ENCODE assay signal across 1 cellular context in the genomic region with DNA sequence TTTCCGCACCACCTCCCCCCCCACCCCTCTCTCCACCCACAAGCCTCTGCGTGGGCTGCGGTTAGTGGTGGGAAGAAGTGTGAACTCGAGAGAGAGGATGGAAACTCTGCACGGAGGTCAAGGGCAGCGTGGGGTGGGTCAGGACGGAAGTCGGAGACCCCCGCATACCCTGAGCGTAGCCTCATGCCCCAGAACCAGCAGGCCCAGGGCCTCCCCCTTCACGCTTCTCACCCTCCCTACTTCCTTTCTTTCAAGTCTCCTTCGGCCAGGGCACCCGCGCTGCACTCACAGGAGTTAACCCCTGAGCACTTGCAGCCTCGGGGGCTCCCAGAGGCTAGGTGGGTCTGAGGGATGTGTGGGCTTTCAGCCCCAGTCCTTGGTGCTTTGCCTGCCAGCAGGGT.
TF ChIP-seq lines count a peak whose summit lies in the region.

No MANE protein-coding gene starts in this region.

TF ChIP-seq in GM12878, 131 proteins besides CTCF, POLR2A, EP300 and RAD21:
- TF ChIP-seq SPI1 (IDR thresholded peaks at IDR 0.05; ENCODE audit: borderline replicate concordance, insufficient read depth, low read depth, low read length), result peak; percentile 43; the same call in 1 of the 2 replicates
- TF ChIP-seq ESRRA (IDR thresholded peaks at IDR 0.05; ENCODE audit: low read length), result peak; percentile 27; the same call in 1 of the 2 replicates
- TF ChIP-seq BACH1 (IDR thresholded peaks at IDR 0.05; ENCODE audit: borderline replicate concordance), result peak; percentile 52; the same call in 1 of the 2 replicates
- TF ChIP-seq CHD4 (IDR thresholded peaks at IDR 0.05), result no peak
- peak; percentile 60; the same call in 1 of the 2 replicates for TF ChIP-seq PAX5 (IDR thresholded peaks at IDR 0.05; ENCODE audit: borderline replicate concordance, low read depth, low read length)
- TF ChIP-seq SMAD5 (IDR thresholded peaks at IDR 0.05; ENCODE audit: low read depth), result no peak
- TF ChIP-seq RELA (IDR thresholded peaks at IDR 0.05; ENCODE audit: borderline replicate concordance, partially characterized antibody), result no peak
- TF ChIP-seq, protein P1, sequence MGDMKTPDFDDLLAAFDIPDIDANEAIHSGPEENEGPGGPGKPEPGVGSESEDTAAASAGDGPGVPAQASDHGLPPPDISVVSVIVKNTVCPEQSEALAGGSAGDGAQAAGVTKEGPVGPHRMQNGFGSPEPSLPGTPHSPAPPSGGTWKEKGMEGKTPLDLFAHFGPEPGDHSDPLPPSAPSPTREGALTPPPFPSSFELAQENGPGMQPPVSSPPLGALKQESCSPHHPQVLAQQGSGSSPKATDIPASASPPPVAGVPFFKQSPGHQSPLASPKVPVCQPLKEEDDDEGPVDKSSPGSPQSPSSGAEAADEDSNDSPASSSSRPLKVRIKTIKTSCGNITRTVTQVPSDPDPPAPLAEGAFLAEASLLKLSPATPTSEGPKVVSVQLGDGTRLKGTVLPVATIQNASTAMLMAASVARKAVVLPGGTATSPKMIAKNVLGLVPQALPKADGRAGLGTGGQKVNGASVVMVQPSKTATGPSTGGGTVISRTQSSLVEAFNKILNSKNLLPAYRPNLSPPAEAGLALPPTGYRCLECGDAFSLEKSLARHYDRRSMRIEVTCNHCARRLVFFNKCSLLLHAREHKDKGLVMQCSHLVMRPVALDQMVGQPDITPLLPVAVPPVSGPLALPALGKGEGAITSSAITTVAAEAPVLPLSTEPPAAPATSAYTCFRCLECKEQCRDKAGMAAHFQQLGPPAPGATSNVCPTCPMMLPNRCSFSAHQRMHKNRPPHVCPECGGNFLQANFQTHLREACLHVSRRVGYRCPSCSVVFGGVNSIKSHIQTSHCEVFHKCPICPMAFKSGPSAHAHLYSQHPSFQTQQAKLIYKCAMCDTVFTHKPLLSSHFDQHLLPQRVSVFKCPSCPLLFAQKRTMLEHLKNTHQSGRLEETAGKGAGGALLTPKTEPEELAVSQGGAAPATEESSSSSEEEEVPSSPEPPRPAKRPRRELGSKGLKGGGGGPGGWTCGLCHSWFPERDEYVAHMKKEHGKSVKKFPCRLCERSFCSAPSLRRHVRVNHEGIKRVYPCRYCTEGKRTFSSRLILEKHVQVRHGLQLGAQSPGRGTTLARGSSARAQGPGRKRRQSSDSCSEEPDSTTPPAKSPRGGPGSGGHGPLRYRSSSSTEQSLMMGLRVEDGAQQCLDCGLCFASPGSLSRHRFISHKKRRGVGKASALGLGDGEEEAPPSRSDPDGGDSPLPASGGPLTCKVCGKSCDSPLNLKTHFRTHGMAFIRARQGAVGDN (IDR thresholded peaks at IDR 0.05), result 0 out of 2 replicates have a peak, but pooled peaks have one; percentile 28
- TF ChIP-seq, protein P2, sequence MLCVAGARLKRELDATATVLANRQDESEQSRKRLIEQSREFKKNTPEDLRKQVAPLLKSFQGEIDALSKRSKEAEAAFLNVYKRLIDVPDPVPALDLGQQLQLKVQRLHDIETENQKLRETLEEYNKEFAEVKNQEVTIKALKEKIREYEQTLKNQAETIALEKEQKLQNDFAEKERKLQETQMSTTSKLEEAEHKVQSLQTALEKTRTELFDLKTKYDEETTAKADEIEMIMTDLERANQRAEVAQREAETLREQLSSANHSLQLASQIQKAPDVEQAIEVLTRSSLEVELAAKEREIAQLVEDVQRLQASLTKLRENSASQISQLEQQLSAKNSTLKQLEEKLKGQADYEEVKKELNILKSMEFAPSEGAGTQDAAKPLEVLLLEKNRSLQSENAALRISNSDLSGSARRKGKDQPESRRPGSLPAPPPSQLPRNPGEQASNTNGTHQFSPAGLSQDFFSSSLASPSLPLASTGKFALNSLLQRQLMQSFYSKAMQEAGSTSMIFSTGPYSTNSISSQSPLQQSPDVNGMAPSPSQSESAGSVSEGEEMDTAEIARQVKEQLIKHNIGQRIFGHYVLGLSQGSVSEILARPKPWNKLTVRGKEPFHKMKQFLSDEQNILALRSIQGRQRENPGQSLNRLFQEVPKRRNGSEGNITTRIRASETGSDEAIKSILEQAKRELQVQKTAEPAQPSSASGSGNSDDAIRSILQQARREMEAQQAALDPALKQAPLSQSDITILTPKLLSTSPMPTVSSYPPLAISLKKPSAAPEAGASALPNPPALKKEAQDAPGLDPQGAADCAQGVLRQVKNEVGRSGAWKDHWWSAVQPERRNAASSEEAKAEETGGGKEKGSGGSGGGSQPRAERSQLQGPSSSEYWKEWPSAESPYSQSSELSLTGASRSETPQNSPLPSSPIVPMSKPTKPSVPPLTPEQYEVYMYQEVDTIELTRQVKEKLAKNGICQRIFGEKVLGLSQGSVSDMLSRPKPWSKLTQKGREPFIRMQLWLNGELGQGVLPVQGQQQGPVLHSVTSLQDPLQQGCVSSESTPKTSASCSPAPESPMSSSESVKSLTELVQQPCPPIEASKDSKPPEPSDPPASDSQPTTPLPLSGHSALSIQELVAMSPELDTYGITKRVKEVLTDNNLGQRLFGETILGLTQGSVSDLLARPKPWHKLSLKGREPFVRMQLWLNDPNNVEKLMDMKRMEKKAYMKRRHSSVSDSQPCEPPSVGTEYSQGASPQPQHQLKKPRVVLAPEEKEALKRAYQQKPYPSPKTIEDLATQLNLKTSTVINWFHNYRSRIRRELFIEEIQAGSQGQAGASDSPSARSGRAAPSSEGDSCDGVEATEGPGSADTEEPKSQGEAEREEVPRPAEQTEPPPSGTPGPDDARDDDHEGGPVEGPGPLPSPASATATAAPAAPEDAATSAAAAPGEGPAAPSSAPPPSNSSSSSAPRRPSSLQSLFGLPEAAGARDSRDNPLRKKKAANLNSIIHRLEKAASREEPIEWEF (IDR thresholded peaks at IDR 0.05; ENCODE audit: insufficient replicate concordance, low read depth, low read length), result no peak
- TF ChIP-seq IKZF1 (conservative IDR thresholded peaks at IDR 0.05), result peak; percentile 77
- TF ChIP-seq IKZF2 (IDR thresholded peaks at IDR 0.05), result peak; percentile 52 to 68; a peak in 3 of 4 replicates
- peak in 1 of 2 experiments; percentile 65; a peak in 1 of 4 replicates for TF ChIP-seq BHLHE40 (IDR thresholded peaks at IDR 0.05; ENCODE audit: borderline replicate concordance in 1 of 2, low read depth in 2 of 2, low read length in 1 of 2)
- no peak for TF ChIP-seq IRF4 (IDR thresholded peaks at IDR 0.05; ENCODE audit: low read depth, low read length)
- peak; percentile 77 for TF ChIP-seq GATAD2B (conservative IDR thresholded peaks at IDR 0.05; ENCODE audit: low read depth)
- TF ChIP-seq MTA2 (IDR thresholded peaks at IDR 0.05; ENCODE audit: low read depth), result peak; percentile 75; the same call in 1 of the 2 replicates
- TF ChIP-seq RB1 (IDR thresholded peaks at IDR 0.05; ENCODE audit: borderline replicate concordance), result 0 out of 2 replicates have a peak, but pooled peaks have one; percentile 35
- TF ChIP-seq, protein P3, sequence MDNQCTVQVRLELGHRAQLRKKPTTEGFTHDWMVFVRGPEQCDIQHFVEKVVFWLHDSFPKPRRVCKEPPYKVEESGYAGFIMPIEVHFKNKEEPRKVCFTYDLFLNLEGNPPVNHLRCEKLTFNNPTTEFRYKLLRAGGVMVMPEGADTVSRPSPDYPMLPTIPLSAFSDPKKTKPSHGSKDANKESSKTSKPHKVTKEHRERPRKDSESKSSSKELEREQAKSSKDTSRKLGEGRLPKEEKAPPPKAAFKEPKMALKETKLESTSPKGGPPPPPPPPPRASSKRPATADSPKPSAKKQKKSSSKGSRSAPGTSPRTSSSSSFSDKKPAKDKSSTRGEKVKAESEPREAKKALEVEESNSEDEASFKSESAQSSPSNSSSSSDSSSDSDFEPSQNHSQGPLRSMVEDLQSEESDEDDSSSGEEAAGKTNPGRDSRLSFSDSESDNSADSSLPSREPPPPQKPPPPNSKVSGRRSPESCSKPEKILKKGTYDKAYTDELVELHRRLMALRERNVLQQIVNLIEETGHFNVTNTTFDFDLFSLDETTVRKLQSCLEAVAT (IDR thresholded peaks at IDR 0.05), result peak; percentile 36; the same call in 1 of the 2 replicates
- no peak for TF ChIP-seq POLR2AphosphoS5 (IDR thresholded peaks at IDR 0.05; ENCODE audit: low read length)
- no peak for TF ChIP-seq SP1 (IDR thresholded peaks at IDR 0.05; ENCODE audit: low read depth, low read length)
- no peak for TF ChIP-seq SUZ12 (IDR thresholded peaks at IDR 0.05; ENCODE audit: unreplicated experiment)
- TF ChIP-seq HDGF (IDR thresholded peaks at IDR 0.05), result 0 out of 2 replicates have a peak, but pooled peaks have one; percentile 33
- TF ChIP-seq EGR1 (IDR thresholded peaks at IDR 0.05; ENCODE audit: borderline replicate concordance in 1 of 2, low read depth in 2 of 2, low read length in 2 of 2), result peak in 1 of 2 experiments; percentile 86; a peak in 2 of 3 replicates
- TF ChIP-seq NBN (IDR thresholded peaks at IDR 0.05), result peak; percentile 64
- no peak for TF ChIP-seq ZNF24 (IDR thresholded peaks at IDR 0.05)
- TF ChIP-seq, protein P4, sequence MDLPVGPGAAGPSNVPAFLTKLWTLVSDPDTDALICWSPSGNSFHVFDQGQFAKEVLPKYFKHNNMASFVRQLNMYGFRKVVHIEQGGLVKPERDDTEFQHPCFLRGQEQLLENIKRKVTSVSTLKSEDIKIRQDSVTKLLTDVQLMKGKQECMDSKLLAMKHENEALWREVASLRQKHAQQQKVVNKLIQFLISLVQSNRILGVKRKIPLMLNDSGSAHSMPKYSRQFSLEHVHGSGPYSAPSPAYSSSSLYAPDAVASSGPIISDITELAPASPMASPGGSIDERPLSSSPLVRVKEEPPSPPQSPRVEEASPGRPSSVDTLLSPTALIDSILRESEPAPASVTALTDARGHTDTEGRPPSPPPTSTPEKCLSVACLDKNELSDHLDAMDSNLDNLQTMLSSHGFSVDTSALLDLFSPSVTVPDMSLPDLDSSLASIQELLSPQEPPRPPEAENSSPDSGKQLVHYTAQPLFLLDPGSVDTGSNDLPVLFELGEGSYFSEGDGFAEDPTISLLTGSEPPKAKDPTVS (IDR thresholded peaks at IDR 0.05; ENCODE audit: low read depth, low read length), result no peak
- TF ChIP-seq, protein P5, sequence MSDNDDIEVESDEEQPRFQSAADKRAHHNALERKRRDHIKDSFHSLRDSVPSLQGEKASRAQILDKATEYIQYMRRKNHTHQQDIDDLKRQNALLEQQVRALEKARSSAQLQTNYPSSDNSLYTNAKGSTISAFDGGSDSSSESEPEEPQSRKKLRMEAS (IDR thresholded peaks at IDR 0.05; ENCODE audit: low read depth, low read length), result no peak
- no peak for TF ChIP-seq KAT2A (conservative IDR thresholded peaks at IDR 0.05; ENCODE audit: control insufficient read depth, low read depth, low read length)
- no peak for TF ChIP-seq CBX3 (IDR thresholded peaks at IDR 0.05; ENCODE audit: borderline replicate concordance, low read depth)
- peak; percentile 62 for TF ChIP-seq MEF2B (IDR thresholded peaks at IDR 0.05; ENCODE audit: partially characterized antibody, poor library complexity, severe bottlenecking)
- no peak for TF ChIP-seq CEBPB (IDR thresholded peaks at IDR 0.05; ENCODE audit: borderline replicate concordance in 1 of 2, low read depth in 2 of 2, low read length in 2 of 2)
- no peak for TF ChIP-seq SREBF1 (IDR thresholded peaks at IDR 0.05; ENCODE audit: low read length)
- peak; percentile 28; the same call in 1 of the 2 replicates for TF ChIP-seq NR2C1 (IDR thresholded peaks at IDR 0.05)
- TF ChIP-seq SMARCA5 (IDR thresholded peaks at IDR 0.05), result no peak
- peak; percentile 91 for TF ChIP-seq RUNX3 (IDR thresholded peaks at IDR 0.05; ENCODE audit: low read length)
- TF ChIP-seq, protein P6, sequence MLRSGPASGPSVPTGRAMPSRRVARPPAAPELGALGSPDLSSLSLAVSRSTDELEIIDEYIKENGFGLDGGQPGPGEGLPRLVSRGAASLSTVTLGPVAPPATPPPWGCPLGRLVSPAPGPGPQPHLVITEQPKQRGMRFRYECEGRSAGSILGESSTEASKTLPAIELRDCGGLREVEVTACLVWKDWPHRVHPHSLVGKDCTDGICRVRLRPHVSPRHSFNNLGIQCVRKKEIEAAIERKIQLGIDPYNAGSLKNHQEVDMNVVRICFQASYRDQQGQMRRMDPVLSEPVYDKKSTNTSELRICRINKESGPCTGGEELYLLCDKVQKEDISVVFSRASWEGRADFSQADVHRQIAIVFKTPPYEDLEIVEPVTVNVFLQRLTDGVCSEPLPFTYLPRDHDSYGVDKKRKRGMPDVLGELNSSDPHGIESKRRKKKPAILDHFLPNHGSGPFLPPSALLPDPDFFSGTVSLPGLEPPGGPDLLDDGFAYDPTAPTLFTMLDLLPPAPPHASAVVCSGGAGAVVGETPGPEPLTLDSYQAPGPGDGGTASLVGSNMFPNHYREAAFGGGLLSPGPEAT (IDR thresholded peaks at IDR 0.05; ENCODE audit: low read depth), result peak; percentile 54; the same call in 1 of the 2 replicates
- TF ChIP-seq NR2F1 (conservative IDR thresholded peaks at IDR 0.05), result peak; percentile 95
- peak; percentile 41; the same call in 1 of the 2 replicates for TF ChIP-seq ATF7 (IDR thresholded peaks at IDR 0.05; ENCODE audit: low read depth)
- TF ChIP-seq DPF2 (IDR thresholded peaks at IDR 0.05), result peak; percentile 90
- no peak for TF ChIP-seq MTA3 (IDR thresholded peaks at IDR 0.05; ENCODE audit: borderline replicate concordance, low read length)
